8 cellular contexts compared by ENCODE assay signal in genomic region chr10:71766717-71767419, GRCh38. TPM values are rescaled to one million over a fixed set of nuclear protein-coding genes. Genes with fewer than 3 reads are reported as not detected.
DNase-seq lines count a peak whose midpoint lies in the region; ATAC-seq and TF ChIP-seq lines count a peak whose summit lies in the region.

No MANE protein-coding gene starts in this region.

- H3K4me1 Mint-ChIP-seq in activated T-helper 17 cell treated with anti-CD3 and anti-CD28 coated beads, Interleukin-2, amount 50 U/mL, for 72 hours: peaks cover 58% of the 10 kb centered on the region

- peak overlapping the region; percentile 94 for H3K27ac Mint-ChIP-seq in activated T-helper 17 cell treated with anti-CD3 and anti-CD28 coated beads, Interleukin-2, amount 50 U/mL, for 72 hours

- ATAC-seq in activated T-helper 17 cell treated with anti-CD3 and anti-CD28 coated beads, Interleukin-2, amount 50 U/mL, for 72 hours (replicated peaks): peak; percentile 10
- ATAC-seq in Right ventricle myocardium inferior: peak; percentile 47
- no peak for ATAC-seq in GM21360 (IDR thresholded peaks at IDR 0.05; ENCODE audit: unreplicated experiment)
- no peak for ATAC-seq in GM18873 (IDR thresholded peaks at IDR 0.05; ENCODE audit: low FRiP score, unreplicated experiment)

- H3K27me3 Mint-ChIP-seq in activated T-helper 17 cell treated with anti-CD3 and anti-CD28 coated beads, Interleukin-2, amount 50 U/mL, for 72 hours: no peaks in the 10 kb centered on the region

- DNase-seq in SIG-M5 treated with dmso at 0.1 percent for 504 hours (lab: John Stamatoyannopoulos, UW; ENCODE audit: unreplicated experiment) (peak; percentile 20), SIG-M5 (lab: John Stamatoyannopoulos, UW) (no peak), Right ventricle myocardium inferior (ENCODE audit: missing footprints) (peak; percentile 89), retinal pigment epithelial cell (ENCODE audit: low read depth) (peak; percentile 87), NCI-H1417 treated with DMSO at 0.1 percent for 48 hours (lab: John Stamatoyannopoulos, UW) (no peak)

- no peaks in the 10 kb centered on the region for H3K9me3 Mint-ChIP-seq in activated T-helper 17 cell treated with anti-CD3 and anti-CD28 coated beads, Interleukin-2, amount 50 U/mL, for 72 hours

- no peak for TF ChIP-seq CTCF in retinal pigment epithelial cell (conservative IDR thresholded peaks at IDR 0.05; ENCODE audit: low read depth, low read length)

- peaks cover 97% of the 10 kb centered on the region for H3K36me3 Mint-ChIP-seq in activated T-helper 17 cell treated with anti-CD3 and anti-CD28 coated beads, Interleukin-2, amount 50 U/mL, for 72 hours (ENCODE audit: low read depth)

- intact Hi-C loops in Right ventricle myocardium inferior (cut with DNase I): no loop called here

- no peak overlapping the region for H3K4me3 ChIP-seq in retinal pigment epithelial cell (ENCODE audit: low read length)

- H3K4me3 Mint-ChIP-seq in activated T-helper 17 cell treated with anti-CD3 and anti-CD28 coated beads, Interleukin-2, amount 50 U/mL, for 72 hours: peak overlapping the region; percentile 91

RNA-seq across cellular contexts. Expression of gene VSIR, which starts 6.5 kb away (rescaled TPM):
- total RNA-seq in activated T-helper 17 cell treated with anti-CD3 and anti-CD28 coated beads, Interleukin-2, amount 50 U/mL, for 72 hours: 100 to 1,000 TPM in 1 of 2 donors, 10 to 100 TPM in 1; 27.9 to 125 TPM
- total RNA-seq in Right ventricle myocardium inferior: 140 TPM

RNA-seq across cellular contexts. Expression of gene C10orf105, which starts 47.3 kb away (rescaled TPM):
- 1 to 10 TPM in 1 of 2 donors, under 1 TPM in 1; 0.04 to 1.0 TPM for total RNA-seq in activated T-helper 17 cell treated with anti-CD3 and anti-CD28 coated beads, Interleukin-2, amount 50 U/mL, for 72 hours
- total RNA-seq in Right ventricle myocardium inferior: 0.05 TPM

Comparison
In these comparisons a context has a peak if more than half of its experiments do, and no peak if none do; other contexts are left out.
1. DNase-seq: peak in SIG-M5 treated with dmso at 0.1 percent for 504 hours (single experiment), Right ventricle myocardium inferior (single experiment) and retinal pigment epithelial cell (single experiment); none in SIG-M5 (single experiment) and NCI-H1417 treated with DMSO at 0.1 percent for 48 hours (single experiment).
2. ATAC-seq: peak in activated T-helper 17 cell treated with anti-CD3 and anti-CD28 coated beads, Interleukin-2, amount 50 U/mL, for 72 hours (single experiment) and Right ventricle myocardium inferior (single experiment); none in GM21360 (single experiment) and GM18873 (single experiment).